Comparison of ENCODE assay signal across 14 cellular contexts in the genomic region with DNA sequence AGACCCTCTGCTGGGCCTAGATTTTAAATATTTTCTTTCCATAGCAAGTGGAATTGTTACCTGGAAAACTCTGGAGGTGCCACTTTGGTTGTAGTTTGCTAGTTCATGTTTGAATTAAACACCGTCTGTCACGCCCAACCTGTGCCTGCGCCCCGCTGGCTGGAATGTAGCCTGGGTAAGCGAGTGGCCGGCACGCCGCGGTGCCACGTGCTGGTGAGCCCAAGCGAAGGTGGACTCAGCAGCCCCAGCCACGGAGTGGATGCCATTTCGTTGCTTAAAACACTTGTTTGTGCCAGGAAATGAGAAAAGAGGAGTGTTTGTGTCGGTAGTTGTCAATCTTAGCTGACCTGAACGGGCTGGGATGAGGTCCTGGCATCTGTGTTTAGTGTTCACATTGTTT. TPM values are rescaled to one million over a fixed set of nuclear protein-coding genes. Genes with fewer than 3 reads are reported as not detected.
DNase-seq lines count a peak whose midpoint lies in the region; ATAC-seq and TF ChIP-seq lines count a peak whose summit lies in the region.
"Had no signal": no experiment of that assay in that cellular context is flagged by ENCODE, and none has a peak within 500 bp of the region (broad histone marks: within the 10 kb centered on the region; RNA-seq: fewer than 3 reads in every experiment).

No MANE protein-coding gene starts in this region.

- H3K36me3 ChIP-seq in hepatocyte (replicated peaks; ENCODE audit: insufficient read depth, low read depth) = no peaks in the 10 kb centered on the region
- H3K36me3 ChIP-seq in ascending aorta = peaks cover 0 to under 1% of the 10 kb centered on the region in 2 donors

- ATAC-seq in WTC11 (no peak), HG03097 (IDR thresholded peaks at IDR 0.05; ENCODE audit: low FRiP score, unreplicated experiment) (no peak)
- no peak for ATAC-seq in stimulated activated memory B cell treated with anti-CD40 and anti-IgM and Interleukin-4, amounts not matched to agents 10 μg/mL and 1 μg/mL and 100 μg/mL, for 72 hours

- 94% methylated on average over 15 of the region's 15 CpGs for WGBS in hepatocyte (ENCODE audit: low lambda C conversion rate, missing lambda C conversion rate)

- peak overlapping the region; percentile 97 for H3K4me2 ChIP-seq in hepatocyte

- H3K4me1 Mint-ChIP-seq in activated naive CD4-positive, alpha-beta T cell treated with anti-CD3 and anti-CD28 coated beads for 36 hours (ENCODE audit: low read depth) = peaks cover 34% of the 10 kb centered on the region
- H3K4me1 Mint-ChIP-seq in WTC11 = peaks cover 8% of the 10 kb centered on the region
- H3K4me1 Mint-ChIP-seq in stimulated activated memory B cell treated with anti-CD40 and anti-IgM and Interleukin-4, amounts not matched to agents 10 μg/mL and 1 μg/mL and 100 μg/mL, for 72 hours = peaks cover 31% of the 10 kb centered on the region

- no peaks in the 10 kb centered on the region for H3K27me3 ChIP-seq in hepatocyte
- no peaks in the 10 kb centered on the region for H3K27me3 ChIP-seq in ascending aorta

- POLR2A ChIA-PET in WTC11 (lab: Charles Lee) = no interaction called here

- peaks cover 62% of the 10 kb centered on the region for H4K20me1 ChIP-seq in hepatocyte (ENCODE audit: insufficient read depth, poor library complexity, severe bottlenecking)

- DNase-seq in activated naive CD4-positive, alpha-beta T cell treated with anti-CD3 and anti-CD28 coated beads for 36 hours = no peak
- no peak for DNase-seq in activated naive CD4-positive, alpha-beta T cell treated with anti-CD3 and anti-CD28 coated beads, Interleukin-2, amount 50 U/mL, for 16 hours
- DNase-seq in WTC11 (ENCODE audit: low spot score) (no peak), hepatocyte (ENCODE audit: low spot score) (no peak), ascending aorta (ENCODE audit: low spot score in 2 of 2) (no peak)
- no peak for DNase-seq in activated CD4-positive, CD25-positive, alpha-beta regulatory T cell treated with anti-CD3 and anti-CD28 coated beads, Interleukin-2, amount 50 U/mL, for 72 hours
- DNase-seq: foreskin melanocyte; GOT3; NCI-H2107; stimulated activated CD4-positive, alpha-beta T cell treated with anti-CD3 and anti-CD28 coated beads, Interleukin-4, amount 100 ng/mL, for 4 hours had no signal

- H3K9me3 Mint-ChIP-seq in activated naive CD4-positive, alpha-beta T cell treated with anti-CD3 and anti-CD28 coated beads for 36 hours = no peaks in the 10 kb centered on the region
- no peaks in the 10 kb centered on the region for H3K9me3 Mint-ChIP-seq in WTC11
- H3K9me3 Mint-ChIP-seq in stimulated activated memory B cell treated with anti-CD40 and anti-IgM and Interleukin-4, amounts not matched to agents 10 μg/mL and 1 μg/mL and 100 μg/mL, for 72 hours = no peaks in the 10 kb centered on the region

- H3K9me2 ChIP-seq in hepatocyte (replicated peaks; ENCODE audit: insufficient read depth) = no peaks in the 10 kb centered on the region

- H3K9me3 ChIP-seq in hepatocyte (ENCODE audit: low read depth) (no peaks in the 10 kb centered on the region), ascending aorta (no peaks in the 10 kb centered on the region)

- no peak overlapping the region for H2AFZ ChIP-seq in hepatocyte

- no peak overlapping the region for H3K27ac ChIP-seq in hepatocyte
- H3K27ac ChIP-seq in ascending aorta = no peak overlapping the region
- H3K27ac ChIP-seq: KMS-11 had no signal

- H3K4me3 ChIP-seq in hepatocyte (no peak overlapping the region), ascending aorta (no peak overlapping the region)

- TF ChIP-seq CTCF in WTC11 (IDR thresholded peaks at IDR 0.05) (no peak), hepatocyte (IDR thresholded peaks at IDR 0.05; ENCODE audit: poor library complexity) (no peak), ascending aorta (IDR thresholded peaks at IDR 0.05) (no peak)

- peaks cover 66% of the 10 kb centered on the region for H3K79me2 ChIP-seq in hepatocyte

- intact Hi-C loops in activated naive CD4-positive, alpha-beta T cell treated with anti-CD3 and anti-CD28 coated beads for 36 hours (cut with micrococcal nuclease) = loop anchor here (5.0 kb wide), 1 partner anchor 283 kb away; a partner anchor contains a TSS
- intact Hi-C loops in ascending aorta (cut with DNase I) = loop anchor here (10.0 kb wide), 3 partner anchors 554 to 656 kb away; a partner anchor contains a TSS

- H3K4me1 ChIP-seq in hepatocyte (ENCODE audit: insufficient read depth) (peaks cover 25% of the 10 kb centered on the region), ascending aorta (peaks cover 5 to 24% of the 10 kb centered on the region in 2 donors)

- H3K36me3 Mint-ChIP-seq in activated naive CD4-positive, alpha-beta T cell treated with anti-CD3 and anti-CD28 coated beads for 36 hours (ENCODE audit: low read depth) = peaks cover 3% of the 10 kb centered on the region
- H3K36me3 Mint-ChIP-seq in WTC11 = peaks cover 11% of the 10 kb centered on the region
- H3K36me3 Mint-ChIP-seq in stimulated activated memory B cell treated with anti-CD40 and anti-IgM and Interleukin-4, amounts not matched to agents 10 μg/mL and 1 μg/mL and 100 μg/mL, for 72 hours = no peaks in the 10 kb centered on the region

- H3K27ac Mint-ChIP-seq in activated naive CD4-positive, alpha-beta T cell treated with anti-CD3 and anti-CD28 coated beads for 36 hours = no peak overlapping the region
- peak overlapping the region; percentile 91 for H3K27ac Mint-ChIP-seq in WTC11
- H3K27ac Mint-ChIP-seq in stimulated activated memory B cell treated with anti-CD40 and anti-IgM and Interleukin-4, amounts not matched to agents 10 μg/mL and 1 μg/mL and 100 μg/mL, for 72 hours = no peak overlapping the region
- H3K27ac Mint-ChIP-seq: dendritic cell treated with granulocyte-macrophage colony-stimulating factor and Interleukin-4, amounts not matched to agents 40 ng/mL and 50 ng/mL, for 4 days had no signal

- no peaks in the 10 kb centered on the region for H3K27me3 Mint-ChIP-seq in activated naive CD4-positive, alpha-beta T cell treated with anti-CD3 and anti-CD28 coated beads for 36 hours (ENCODE audit: low read depth)
- no peaks in the 10 kb centered on the region for H3K27me3 Mint-ChIP-seq in WTC11 (ENCODE audit: low read depth)
- H3K27me3 Mint-ChIP-seq in stimulated activated memory B cell treated with anti-CD40 and anti-IgM and Interleukin-4, amounts not matched to agents 10 μg/mL and 1 μg/mL and 100 μg/mL, for 72 hours = no peaks in the 10 kb centered on the region
- H3K27me3 Mint-ChIP-seq: dendritic cell treated with granulocyte-macrophage colony-stimulating factor and Interleukin-4, amounts not matched to agents 40 ng/mL and 50 ng/mL, for 4 days had no signal

- H3K4me3 Mint-ChIP-seq in activated naive CD4-positive, alpha-beta T cell treated with anti-CD3 and anti-CD28 coated beads for 36 hours = peak overlapping the region; percentile 23
- peak overlapping the region; percentile 33 for H3K4me3 Mint-ChIP-seq in WTC11
- H3K4me3 Mint-ChIP-seq in stimulated activated memory B cell treated with anti-CD40 and anti-IgM and Interleukin-4, amounts not matched to agents 10 μg/mL and 1 μg/mL and 100 μg/mL, for 72 hours = peak overlapping the region; percentile 25
- H3K4me3 Mint-ChIP-seq: dendritic cell treated with granulocyte-macrophage colony-stimulating factor and Interleukin-4, amounts not matched to agents 40 ng/mL and 50 ng/mL, for 4 days had no signal

- CTCF ChIA-PET in activated naive CD4-positive, alpha-beta T cell treated with anti-CD3 and anti-CD28 coated beads for 36 hours (lab: Charles Lee) = interaction anchor here (1.1 kb wide), 1 partner anchor 21 kb away, joined by 3 read pairs; no protein-coding TSS in a partner anchor
- CTCF ChIA-PET in WTC11 (lab: Charles Lee) = no interaction called here

TF ChIP-seq in WTC11, 78 proteins besides CTCF, POLR2A, EP300 and RAD21 (continues in another document):
- TF ChIP-seq, protein P1, sequence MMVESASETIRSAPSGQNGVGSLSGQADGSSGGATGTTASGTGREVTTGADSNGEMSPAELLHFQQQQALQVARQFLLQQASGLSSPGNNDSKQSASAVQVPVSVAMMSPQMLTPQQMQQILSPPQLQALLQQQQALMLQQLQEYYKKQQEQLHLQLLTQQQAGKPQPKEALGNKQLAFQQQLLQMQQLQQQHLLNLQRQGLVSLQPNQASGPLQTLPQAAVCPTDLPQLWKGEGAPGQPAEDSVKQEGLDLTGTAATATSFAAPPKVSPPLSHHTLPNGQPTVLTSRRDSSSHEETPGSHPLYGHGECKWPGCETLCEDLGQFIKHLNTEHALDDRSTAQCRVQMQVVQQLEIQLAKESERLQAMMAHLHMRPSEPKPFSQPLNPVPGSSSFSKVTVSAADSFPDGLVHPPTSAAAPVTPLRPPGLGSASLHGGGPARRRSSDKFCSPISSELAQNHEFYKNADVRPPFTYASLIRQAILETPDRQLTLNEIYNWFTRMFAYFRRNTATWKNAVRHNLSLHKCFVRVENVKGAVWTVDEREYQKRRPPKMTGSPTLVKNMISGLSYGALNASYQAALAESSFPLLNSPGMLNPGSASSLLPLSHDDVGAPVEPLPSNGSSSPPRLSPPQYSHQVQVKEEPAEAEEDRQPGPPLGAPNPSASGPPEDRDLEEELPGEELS (CRISPR knock-in tag; IDR thresholded peaks at IDR 0.05) = no peak
- TF ChIP-seq MYBL2 (CRISPR knock-in tag; IDR thresholded peaks at IDR 0.05) (no peak), NFATC4 (CRISPR knock-in tag; IDR thresholded peaks at IDR 0.05) (no peak), SMAD3 (CRISPR knock-in tag; IDR thresholded peaks at IDR 0.05; ENCODE audit: borderline replicate concordance) (no peak), ZNF121 (CRISPR knock-in tag; IDR thresholded peaks at IDR 0.05) (no peak), RORB (CRISPR knock-in tag; IDR thresholded peaks at IDR 0.05) (no peak)
- TF ChIP-seq, protein P2, sequence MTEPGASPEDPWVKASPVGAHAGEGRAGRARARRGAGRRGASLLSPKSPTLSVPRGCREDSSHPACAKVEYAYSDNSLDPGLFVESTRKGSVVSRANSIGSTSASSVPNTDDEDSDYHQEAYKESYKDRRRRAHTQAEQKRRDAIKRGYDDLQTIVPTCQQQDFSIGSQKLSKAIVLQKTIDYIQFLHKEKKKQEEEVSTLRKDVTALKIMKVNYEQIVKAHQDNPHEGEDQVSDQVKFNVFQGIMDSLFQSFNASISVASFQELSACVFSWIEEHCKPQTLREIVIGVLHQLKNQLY (CRISPR knock-in tag; IDR thresholded peaks at IDR 0.05) = no peak

RNA-seq across cellular contexts. Expression of a gene that starts 2.7 kb away (rescaled TPM):
- 10 to 100 TPM; 19.3 to 20.2 TPM for total RNA-seq in activated naive CD4-positive, alpha-beta T cell treated with anti-CD3 and anti-CD28 coated beads for 36 hours
- total RNA-seq in WTC11 (2021) (73.0 to 82.0 TPM (median 73.4 TPM) in 3 replicates), hepatocyte (46.3 and 48.3 TPM in 2 replicates), ascending aorta (4.2 TPM)
- polyA plus RNA-seq in hepatocyte = 102 and 126 TPM in 2 replicates

RNA-seq across cellular contexts. Expression of a gene that starts 46.8 kb away (rescaled TPM):
- total RNA-seq in activated naive CD4-positive, alpha-beta T cell treated with anti-CD3 and anti-CD28 coated beads for 36 hours = 10 to 100 TPM; 67.8 to 74.4 TPM
- 149 to 158 TPM (median 156 TPM) in 3 replicates for total RNA-seq in WTC11 (2021)
- 101 and 109 TPM in 2 replicates for total RNA-seq in hepatocyte
- polyA plus RNA-seq in hepatocyte = 72.3 and 75.0 TPM in 2 replicates
- 186 TPM for total RNA-seq in ascending aorta
